29 cellular contexts compared by ENCODE assay signal in the genomic region with DNA sequence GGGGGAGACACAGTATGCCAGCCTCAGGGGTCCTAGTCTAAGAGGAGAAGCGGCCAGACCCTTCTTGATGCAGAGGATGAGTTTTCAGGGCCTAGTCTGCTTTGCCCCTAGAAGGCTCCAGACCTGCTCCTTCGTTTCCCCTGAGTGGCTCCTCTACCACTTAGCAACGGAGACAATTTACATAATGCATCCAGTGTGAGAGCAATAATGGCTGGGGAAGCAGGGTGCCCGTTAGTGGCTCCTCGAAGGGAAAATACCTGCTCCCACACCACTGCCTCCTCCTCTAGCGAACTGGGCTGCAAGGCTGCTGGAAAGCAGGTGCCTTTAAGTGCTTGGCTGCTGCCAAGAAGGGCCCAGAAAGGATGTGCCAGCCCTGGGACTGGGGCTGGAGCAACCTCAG.
DNase-seq lines count a peak whose midpoint lies in the region; ATAC-seq lines count a peak whose summit lies in the region.
"Had no signal": no experiment of that assay in that cellular context is flagged by ENCODE, and none has a peak within 500 bp of the region (broad histone marks: within the 10 kb centered on the region; RNA-seq: fewer than 3 reads in every experiment).

No MANE protein-coding gene starts in this region.

- peaks cover 3% of the 10 kb centered on the region for H3K36me3 Mint-ChIP-seq in effector memory CD8-positive, alpha-beta T cell (ENCODE audit: insufficient read depth)
- no peaks in the 10 kb centered on the region for H3K36me3 Mint-ChIP-seq in stimulated activated effector memory CD8-positive, alpha-beta T cell treated with anti-CD3 and anti-CD28 coated beads, Interleukin-12 subunit alpha, Interleukin-12 subunit beta, amount 100 ng/mL, for 72 hours
- H3K36me3 Mint-ChIP-seq: activated naive CD4-positive, alpha-beta T cell treated with anti-CD3 and anti-CD28 coated beads, Interleukin-2, amount 50 U/mL, for 24 hours; naive thymus-derived CD8-positive, alpha-beta T cell had no signal

- no peaks in the 10 kb centered on the region for H3K27me3 Mint-ChIP-seq in effector memory CD8-positive, alpha-beta T cell
- H3K27me3 Mint-ChIP-seq: activated naive CD4-positive, alpha-beta T cell treated with anti-CD3 and anti-CD28 coated beads, Interleukin-2, amount 50 U/mL, for 24 hours had no signal

- no peak overlapping the region for H3K4me3 Mint-ChIP-seq in effector memory CD8-positive, alpha-beta T cell
- H3K4me3 Mint-ChIP-seq in stimulated activated effector memory CD8-positive, alpha-beta T cell treated with anti-CD3 and anti-CD28 coated beads, Interleukin-12 subunit alpha, Interleukin-12 subunit beta, amount 100 ng/mL, for 72 hours, result no peak overlapping the region
- H3K4me3 Mint-ChIP-seq: activated naive CD4-positive, alpha-beta T cell treated with anti-CD3 and anti-CD28 coated beads, Interleukin-2, amount 50 U/mL, for 24 hours; brain; naive thymus-derived CD8-positive, alpha-beta T cell had no signal

- no peaks in the 10 kb centered on the region for H3K9me3 Mint-ChIP-seq in effector memory CD8-positive, alpha-beta T cell
- no peaks in the 10 kb centered on the region for H3K9me3 Mint-ChIP-seq in stimulated activated effector memory CD8-positive, alpha-beta T cell treated with anti-CD3 and anti-CD28 coated beads, Interleukin-12 subunit alpha, Interleukin-12 subunit beta, amount 100 ng/mL, for 72 hours
- H3K9me3 Mint-ChIP-seq: activated naive CD4-positive, alpha-beta T cell treated with anti-CD3 and anti-CD28 coated beads, Interleukin-2, amount 50 U/mL, for 24 hours; activated T-helper 2 cell treated with anti-CD3 and anti-CD28 coated beads, Interferon-gamma antibody, Interleukin-2, Interleukin-4, amounts not matched to agents 10 μg/mL and 5 μg/mL and 100 μg/mL, durations not matched to agents 14 hours and 24 hours and 36 hours; brain; naive thymus-derived CD8-positive, alpha-beta T cell had no signal

- peaks cover 31 to 36% of the 10 kb centered on the region in 2 donors for H3K4me1 Mint-ChIP-seq in effector memory CD8-positive, alpha-beta T cell (ENCODE audit: low read depth in 2 of 2)
- H3K4me1 Mint-ChIP-seq in stimulated activated effector memory CD8-positive, alpha-beta T cell treated with anti-CD3 and anti-CD28 coated beads, Interleukin-12 subunit alpha, Interleukin-12 subunit beta, amount 100 ng/mL, for 72 hours, result peaks cover 48% of the 10 kb centered on the region
- H3K4me1 Mint-ChIP-seq: activated naive CD4-positive, alpha-beta T cell treated with anti-CD3 and anti-CD28 coated beads, Interleukin-2, amount 50 U/mL, for 24 hours had no signal

- H3K27ac Mint-ChIP-seq in effector memory CD8-positive, alpha-beta T cell, result peak overlapping the region; percentile 10 to 18
- H3K27ac Mint-ChIP-seq in stimulated activated effector memory CD8-positive, alpha-beta T cell treated with anti-CD3 and anti-CD28 coated beads, Interleukin-12 subunit alpha, Interleukin-12 subunit beta, amount 100 ng/mL, for 72 hours, result peak overlapping the region; percentile 54
- H3K27ac Mint-ChIP-seq: activated naive CD4-positive, alpha-beta T cell treated with anti-CD3 and anti-CD28 coated beads, Interleukin-2, amount 50 U/mL, for 24 hours; activated T-helper 2 cell treated with anti-CD3 and anti-CD28 coated beads, Interferon-gamma antibody, Interleukin-2, Interleukin-4, amounts not matched to agents 10 μg/mL and 5 μg/mL and 100 μg/mL, durations not matched to agents 14 hours and 24 hours and 36 hours had no signal

- DNase-seq in NCI-H1436 (lab: John Stamatoyannopoulos, UW) (peak; percentile 36), NCI-H1436 treated with DMSO at 0.1 percent for 48 hours (lab: John Stamatoyannopoulos, UW) (no peak), NCI-H187 treated with DMSO at 0.1 percent for 48 hours (lab: John Stamatoyannopoulos, UW) (peak; percentile 47), middle frontal gyrus (ENCODE audit: extremely low spot score, low spot score) (no peak), DMS153 treated with DMSO at 0.1 percent for 48 hours (lab: John Stamatoyannopoulos, UW; ENCODE audit: unreplicated experiment) (no peak)
- no peak for DNase-seq in effector memory CD8-positive, alpha-beta T cell
- DNase-seq in stimulated activated effector memory CD8-positive, alpha-beta T cell treated with anti-CD3 and anti-CD28 coated beads, Interleukin-12 subunit alpha, Interleukin-12 subunit beta, amount 100 ng/mL, for 72 hours (ENCODE audit: low spot score in 2 of 2), result no peak
- DNase-seq: activated CD4-positive, alpha-beta T cell treated with anti-CD3 and anti-CD28 coated beads for 4 hours; amniotic stem cell; cerebellar nuclear complex; DND-41; esophagus squamous epithelium; foreskin keratinocyte; GM23248; midbrain; MV-4-11; naive thymus-derived CD8-positive, alpha-beta T cell; NCI-H2081; RPMI8226; SJCRH30; stimulated activated CD4-positive, alpha-beta T cell treated with anti-CD3 and anti-CD28 coated beads, Interleukin-4, amount 100 ng/mL, for 24 hours; SW 1271; T1000; trophoblast cell; WERI-Rb-1 had no signal

- ATAC-seq in effector memory CD8-positive, alpha-beta T cell (replicated peaks), result no peak
- ATAC-seq in stimulated activated effector memory CD8-positive, alpha-beta T cell treated with anti-CD3 and anti-CD28 coated beads, Interleukin-12 subunit alpha, Interleukin-12 subunit beta, amount 100 ng/mL, for 72 hours, result no peak
- no peak for ATAC-seq in GM21737 (IDR thresholded peaks at IDR 0.05; ENCODE audit: unreplicated experiment)
- ATAC-seq: foreskin keratinocyte; naive thymus-derived CD8-positive, alpha-beta T cell had no signal

Comparison
In these comparisons a context has a peak if more than half of its experiments do, and no peak if none do; other contexts are left out.
1. DNase-seq: peak in NCI-H1436 (single experiment) and NCI-H187 treated with DMSO at 0.1 percent for 48 hours (single experiment); none in NCI-H1436 treated with DMSO at 0.1 percent for 48 hours (single experiment), effector memory CD8-positive, alpha-beta T cell (0 of 3), stimulated activated effector memory CD8-positive, alpha-beta T cell treated with anti-CD3 and anti-CD28 coated beads, Interleukin-12 subunit alpha, Interleukin-12 subunit beta, amount 100 ng/mL, for 72 hours (0 of 2), middle frontal gyrus (single experiment) and DMS153 treated with DMSO at 0.1 percent for 48 hours (single experiment).